Comparison of ENCODE assay signal across 22 cellular contexts in the genomic region with DNA sequence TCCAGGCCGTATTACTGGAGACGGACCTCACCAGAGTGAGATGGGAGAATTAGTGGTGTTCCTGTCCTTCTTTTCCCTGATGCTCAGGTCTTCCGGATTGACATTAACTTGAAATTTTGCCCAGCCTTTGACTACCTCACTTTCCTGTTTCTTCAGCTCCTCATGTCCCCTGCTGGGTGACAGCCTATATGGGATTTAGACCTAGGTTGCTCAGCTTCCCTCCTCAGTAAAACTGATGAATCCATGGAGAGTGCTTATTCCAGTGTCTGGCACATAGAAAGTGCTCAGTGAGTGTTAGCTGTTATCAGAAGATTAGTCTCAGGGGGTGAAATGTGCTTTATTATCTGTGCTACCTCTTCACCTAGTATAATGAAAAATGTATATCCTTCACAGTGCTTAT. TPM values are rescaled to one million over a fixed set of nuclear protein-coding genes. Genes with fewer than 3 reads are reported as not detected.
DNase-seq lines count a peak whose midpoint lies in the region; ATAC-seq and TF ChIP-seq lines count a peak whose summit lies in the region.
"Had no signal": no experiment of that assay in that cellular context is flagged by ENCODE, and none has a peak within 500 bp of the region (broad histone marks: within the 10 kb centered on the region; RNA-seq: fewer than 3 reads in every experiment).

No MANE protein-coding gene starts in this region.

- no peak overlapping the region for H2BK20ac ChIP-seq in IMR-90 (ENCODE audit: low read depth, low read length)

- no peaks in the 10 kb centered on the region for H3K27me3 Mint-ChIP-seq in endodermal cell (ENCODE audit: insufficient read depth)
- H3K27me3 Mint-ChIP-seq: CD8-positive, alpha-beta memory T cell had no signal

- no peak overlapping the region for H2AK9ac ChIP-seq in IMR-90 (replicated peaks; ENCODE audit: low read depth, low read length, poor library complexity)

- H3K4me3 Mint-ChIP-seq in endodermal cell = no peak overlapping the region
- H3K4me3 Mint-ChIP-seq: B cell; CD14-positive monocyte; CD8-positive, alpha-beta memory T cell had no signal

- dilution Hi-C loops in IMR-90 (cut with HindIII; ENCODE audit: low sequenced_read_pairs, unreplicated experiment) = no loop called here

- no peak overlapping the region for H2BK15ac ChIP-seq in IMR-90 (ENCODE audit: low read depth, low read length)
- H2BK15ac ChIP-seq in mesendoderm (replicated peaks; ENCODE audit: low read depth) = no peak overlapping the region

- H3K56ac ChIP-seq in IMR-90 (ENCODE audit: extremely low read depth, insufficient read depth, low read length) = no peak overlapping the region
- H3K56ac ChIP-seq in mesendoderm (ENCODE audit: low read length) = no peak overlapping the region

- no peak for TF ChIP-seq RAD21 in IMR-90 (IDR thresholded peaks at IDR 0.05; ENCODE audit: low read length)

- no CpG with 5 or more reads among the region's 3 CpGs for WGBS in IMR-90 (ENCODE audit: extremely low coverage in 2 of 2, insufficient read length in 1 of 2), 2 experiments
- 87% methylated on average over 3 of the region's 3 CpGs; no CpG with 5 or more reads in 1 of the 2 experiments for WGBS in endodermal cell (ENCODE audit: insufficient coverage in 1 of 2, insufficient read length in 1 of 2), 2 experiments
- WGBS in mesendoderm (ENCODE audit: extremely low coverage, insufficient coverage, low lambda C conversion rate) = no CpG with 5 or more reads among the region's 3 CpGs

- CTCF ChIA-PET in IMR-90 (lab: Yijun Ruan, JAX) = no interaction called here

- no peak for ATAC-seq in IMR-90 (ENCODE audit: low read depth)

- H3K36me3 ChIP-seq in ACC112 (ENCODE audit: insufficient read depth, low read length) (peaks cover 9% of the 10 kb centered on the region), IMR-90 (ENCODE audit: control insufficient read depth, insufficient read depth, low read length) (peaks cover 18% of the 10 kb centered on the region), endodermal cell (ENCODE audit: control insufficient read depth, insufficient read depth, low read length) (peaks cover 7% of the 10 kb centered on the region), mesendoderm (ENCODE audit: control insufficient read depth, insufficient read depth, low read length) (no peaks in the 10 kb centered on the region)

- 0 out of 2 replicates have a peak overlapping the region, but pooled peaks have one; percentile 3 for H3K4ac ChIP-seq in IMR-90 (ENCODE audit: low read depth, low read length)
- no peak overlapping the region for H3K4ac ChIP-seq in mesendoderm (ENCODE audit: low read depth, low read length)

- H3K27ac ChIP-seq in ACC112 (ENCODE audit: low read depth, low read length) (peak overlapping the region; percentile 16; the same call in 1 of the 2 replicates), IMR-90 (ENCODE audit: insufficient read depth, low read length) (no peak overlapping the region), endodermal cell (ENCODE audit: low read depth, low read length) (no peak overlapping the region), mesendoderm (ENCODE audit: low read depth, low read length) (peak overlapping the region; percentile 2)
- H3K27ac ChIP-seq: RWPE1, SK-N-MC had no signal

- intact Hi-C loops in IMR-90 (cut with micrococcal nuclease) = no loop called here

- no peak for DNase-seq in IMR-90
- DNase-seq in endodermal cell = no peak
- peak; percentile 84 for DNase-seq in mesendoderm
- no peak for DNase-seq in cortex of kidney (lab: John Stamatoyannopoulos, UW)
- no peak for DNase-seq in retina
- DNase-seq in NCI-H2171 (lab: John Stamatoyannopoulos, UW) = no peak
- no peak for DNase-seq in stimulated activated CD8-positive, alpha-beta memory T cell treated with anti-CD3 and anti-CD28 coated beads, Interleukin-4, amount 100 ng/mL, for 48 hours
- DNase-seq: Calu3; CD8-positive, alpha-beta memory T cell; DMS79 treated with DMSO at 0.1 percent for 48 hours; GF-D8; Kasumi-1; NCI-H1092 treated with DMSO at 0.1 percent for 48 hours; NCI-H1436; NCI-H187 treated with DMSO at 0.1 percent for 48 hours; NCI-H446 treated with DMSO at 0.1 percent for 48 hours; SHP77 treated with DMSO at 0.1 percent for 48 hours had no signal

- no TSS peak for BruUV-seq in IMR-90 (replicated peaks; lab: Mats Ljungman, UMichigan)

- in situ Hi-C loops in IMR-90 (cut with MboI; ENCODE audit: low sequenced_read_pairs) = no loop called here

- H3K79me2 ChIP-seq in ACC112 (ENCODE audit: control insufficient read depth, insufficient read depth, low read length, unreplicated experiment) (peaks cover 98% of the 10 kb centered on the region), mesendoderm (ENCODE audit: control insufficient read depth, insufficient read depth, low read length) (peaks cover 48% of the 10 kb centered on the region)

- H3K4me3 ChIP-seq in ACC112 (ENCODE audit: low read depth, low read length) = no peak overlapping the region
- H3K4me3 ChIP-seq in IMR-90 (ENCODE audit: insufficient read depth, low read depth, low read length) = no peak overlapping the region
- H3K4me3 ChIP-seq in endodermal cell (ENCODE audit: low read length) = no peak overlapping the region
- no peak overlapping the region for H3K4me3 ChIP-seq in mesendoderm (ENCODE audit: low read length)
- H3K4me3 ChIP-seq: SK-N-MC had no signal

- H2BK120ac ChIP-seq in IMR-90 (ENCODE audit: low read depth, low read length) (no peak overlapping the region), mesendoderm (ENCODE audit: low read depth, low read length) (no peak overlapping the region)

- peaks cover 72% of the 10 kb centered on the region for H3K4me1 Mint-ChIP-seq in endodermal cell
- H3K4me1 Mint-ChIP-seq: B cell had no signal

- H2AK5ac ChIP-seq in IMR-90 (ENCODE audit: low read depth, low read length) (peak overlapping the region; percentile 18; the same call in 1 of the 2 replicates), mesendoderm (ENCODE audit: low read length) (no peak overlapping the region)

- no peaks in the 10 kb centered on the region for H3K9me3 Mint-ChIP-seq in endodermal cell
- H3K9me3 Mint-ChIP-seq: CD8-positive, alpha-beta memory T cell had no signal

- no peak overlapping the region for H3K18ac ChIP-seq in IMR-90 (ENCODE audit: low read depth, low read length)
- H3K18ac ChIP-seq in mesendoderm (ENCODE audit: low read length) = no peak overlapping the region

- H3K9me3 ChIP-seq in IMR-90 (ENCODE audit: control insufficient read depth, insufficient read depth, low read length) = no peaks in the 10 kb centered on the region
- H3K9me3 ChIP-seq in endodermal cell (ENCODE audit: control insufficient read depth, low read length) = no peaks in the 10 kb centered on the region

- POLR2A ChIA-PET in IMR-90 (lab: Charles Lee; ENCODE audit: unreplicated experiment) = no interaction called here

- H3K79me1 ChIP-seq in IMR-90 (ENCODE audit: low read depth in 1 of 2, low read length in 2 of 2) = peaks cover 27 to 75% of the 10 kb centered on the region in 2 experiments
- peaks cover 9% of the 10 kb centered on the region for H3K79me1 ChIP-seq in mesendoderm (ENCODE audit: low read length)

- H2BK5ac ChIP-seq in IMR-90 (ENCODE audit: low read depth, low read length, poor library complexity, severe bottlenecking) = peak overlapping the region; percentile 54
- H2BK5ac ChIP-seq in mesendoderm (ENCODE audit: low read length) = no peak overlapping the region

- no peak overlapping the region for H3K9ac ChIP-seq in IMR-90 (ENCODE audit: low read depth, low read length)
- H3K9ac ChIP-seq in endodermal cell (ENCODE audit: extremely low read depth, low read length, poor library complexity, severe bottlenecking) = no peak overlapping the region
- H3K9ac ChIP-seq in mesendoderm (ENCODE audit: low read length) = no peak overlapping the region

- H4K8ac ChIP-seq in IMR-90 (ENCODE audit: low read depth in 2 of 2, low read length in 2 of 2) = peak overlapping the region in 1 of 2 experiments; percentile 12; a peak in 1 of 4 replicates
- H4K8ac ChIP-seq in mesendoderm (ENCODE audit: low read depth, low read length) = no peak overlapping the region

- H2AFZ ChIP-seq in ACC112 (ENCODE audit: low read length, unreplicated experiment) (no peak overlapping the region), IMR-90 (replicated peaks; ENCODE audit: low read length, poor library complexity) (no peak overlapping the region)

- no peak for TF ChIP-seq POLR2A in IMR-90 (IDR thresholded peaks at IDR 0.05; ENCODE audit: low read depth, low read length)

- H3K36me3 Mint-ChIP-seq in endodermal cell (ENCODE audit: low read depth) = peaks cover 5% of the 10 kb centered on the region
- H3K36me3 Mint-ChIP-seq: CD14-positive monocyte; CD8-positive, alpha-beta memory T cell had no signal

- no peak overlapping the region for H4K91ac ChIP-seq in IMR-90 (ENCODE audit: insufficient read depth, low read depth, low read length)

- H3K23ac ChIP-seq in IMR-90 (ENCODE audit: low read depth, low read length) (peak overlapping the region; percentile 17; the same call in 1 of the 2 replicates), mesendoderm (ENCODE audit: low read length) (no peak overlapping the region)

- no peak for TF ChIP-seq CTCF in IMR-90 (conservative IDR thresholded peaks at IDR 0.05; ENCODE audit: low read depth, low read length)
- TF ChIP-seq CTCF in endodermal cell (conservative IDR thresholded peaks at IDR 0.05) = no peak

- peaks cover 35% of the 10 kb centered on the region for H3K9me1 ChIP-seq in IMR-90 (ENCODE audit: insufficient read depth, low read length)

- 0 out of 2 replicates have a peak overlapping the region, but pooled peaks have one; percentile 20 for H3K14ac ChIP-seq in IMR-90 (replicated peaks; ENCODE audit: low read depth, low read length)

- H3K27ac Mint-ChIP-seq in endodermal cell = peak overlapping the region; percentile 68
- H3K27ac Mint-ChIP-seq: B cell; CD14-positive monocyte; CD8-positive, alpha-beta memory T cell had no signal

- H4K5ac ChIP-seq in IMR-90 (ENCODE audit: low read depth, low read length) = no peak overlapping the region
- no peak overlapping the region for H4K5ac ChIP-seq in mesendoderm (ENCODE audit: low read length)

- H4K20me1 ChIP-seq in IMR-90 (ENCODE audit: insufficient read depth, low read length) = peaks cover 90% of the 10 kb centered on the region

- H3K4me2 ChIP-seq in IMR-90 (ENCODE audit: low read depth, low read length) = no peak overlapping the region
- H3K4me2 ChIP-seq in mesendoderm (ENCODE audit: low read length) = no peak overlapping the region

- H3K4me1 ChIP-seq in ACC112 (ENCODE audit: control insufficient read depth, insufficient read depth, low read length, unreplicated experiment) (peaks cover 61% of the 10 kb centered on the region), IMR-90 (ENCODE audit: control insufficient read depth, insufficient read depth, low read length) (peaks cover 32% of the 10 kb centered on the region), endodermal cell (ENCODE audit: control insufficient read depth, insufficient read depth, low read length) (peaks cover 15% of the 10 kb centered on the region), mesendoderm (ENCODE audit: control insufficient read depth, low read depth, low read length) (peaks cover 28% of the 10 kb centered on the region)

- no peaks in the 10 kb centered on the region for H3K27me3 ChIP-seq in ACC112 (ENCODE audit: insufficient read depth, low read length)
- no peaks in the 10 kb centered on the region for H3K27me3 ChIP-seq in IMR-90 (ENCODE audit: control insufficient read depth, insufficient read depth, low read length)
- no peaks in the 10 kb centered on the region for H3K27me3 ChIP-seq in endodermal cell (ENCODE audit: control insufficient read depth, insufficient read depth, low read length, poor library complexity, severe bottlenecking)
- H3K27me3 ChIP-seq in mesendoderm (ENCODE audit: insufficient read depth, low read length, poor library complexity) = no peaks in the 10 kb centered on the region

RNA-seq across cellular contexts. Expression of a gene that starts 30.0 kb away (rescaled TPM):
- 436 and 490 TPM in 2 replicates for total RNA-seq in IMR-90 (2012; rRNA removed)
- polyA plus RNA-seq in IMR-90 (2012; rRNA removed) = 285 and 316 TPM in 2 replicates
- 203 and 263 TPM in 2 replicates for polyA plus RNA-seq in IMR-90 (2012; cell fraction: cytosol; rRNA removed)
- polyA plus RNA-seq in IMR-90 (2012; cell fraction: nucleus; rRNA removed; ENCODE audit: low replicate concordance) = 109 and 133 TPM in 2 replicates
- total RNA-seq in endodermal cell = 10 to 100 TPM; 26.7 to 26.9 TPM
- 14.9 TPM for polyA plus RNA-seq in endodermal cell (2013, experiment 1 of 2)
- polyA plus RNA-seq in endodermal cell (2013, experiment 2 of 2) = 15.4 TPM
- polyA plus RNA-seq in mesendoderm (2013, experiment 1 of 2) = 14.5 TPM
- polyA plus RNA-seq in mesendoderm (2013, experiment 2 of 2) = 14.5 TPM

Comparison
In these comparisons a context has a peak if more than half of its experiments do, and no peak if none do; other contexts are left out.
1. H3K27ac ChIP-seq: peak in ACC112 (single experiment) and mesendoderm (single experiment); none in IMR-90 (single experiment) and endodermal cell (single experiment).
2. RNA of a gene that starts 30.0 kb away (total RNA-seq): 436 to 490 TPM in IMR-90; 26.7 to 26.9 TPM in endodermal cell; every median in the first group is over 10 times any median in the second.